Comparison of ENCODE assay signal across 20 cellular contexts in genomic region chr1:230992100-230992774, GRCh38. TPM values are rescaled to one million over a fixed set of nuclear protein-coding genes. Genes with fewer than 3 reads are reported as not detected.
DNase-seq lines count a peak whose midpoint lies in the region; ATAC-seq and TF ChIP-seq lines count a peak whose summit lies in the region.
"Had no signal": no experiment of that assay in that cellular context is flagged by ENCODE, and none has a peak within 500 bp of the region (broad histone marks: within the 10 kb centered on the region; RNA-seq: fewer than 3 reads in every experiment).

No MANE protein-coding gene starts in this region.

- no peaks in the 10 kb centered on the region for H3K9me3 ChIP-seq in lung (ENCODE audit: control insufficient read depth in 2 of 2, insufficient read depth in 1 of 2, low read length in 1 of 2)
- H3K9me3 ChIP-seq: breast epithelium, neutrophil, right atrium auricular region, testis had no signal

- H3K4me1 ChIP-seq in lung (ENCODE audit: control insufficient read depth in 2 of 2, insufficient read depth in 2 of 2, low read length in 2 of 2) = peaks cover 0 to 4% of the 10 kb centered on the region in 2 donors
- H3K4me1 ChIP-seq: breast epithelium, right atrium auricular region, testis had no signal

- peaks cover 11 to 20% of the 10 kb centered on the region in 2 donors for H3K36me3 ChIP-seq in lung (ENCODE audit: control insufficient read depth in 2 of 2, insufficient read depth in 2 of 2, low read length in 2 of 2)
- H3K36me3 ChIP-seq: breast epithelium had no signal

- ATAC-seq in lung (ENCODE audit: insufficient read depth, low FRiP score) = peak; percentile 78
- no peak for ATAC-seq in GM18517 (IDR thresholded peaks at IDR 0.05; ENCODE audit: unreplicated experiment)
- no peak for ATAC-seq in HG02642 (IDR thresholded peaks at IDR 0.05; ENCODE audit: poor library complexity, unreplicated experiment)
- ATAC-seq: activated T-helper 17 cell treated with anti-CD3 and anti-CD28 coated beads, Interleukin-2, amount 50 U/mL, for 72 hours; left colon had no signal

- DNase-seq in DMS153 (lab: John Stamatoyannopoulos, UW) (peak; percentile 93), NCI-H1092 (lab: John Stamatoyannopoulos, UW) (peak; percentile 16), SHP77 (lab: John Stamatoyannopoulos, UW) (peak; percentile 83), lung (ENCODE audit: low spot score) (peak; percentile 37), Ammon's horn (ENCODE audit: low spot score) (no peak), hepatic stellate cell (ENCODE audit: low spot score) (no peak)
- DNase-seq: activated CD4-positive, alpha-beta T cell treated with anti-CD3 and anti-CD28 coated beads for 48 hours; CD4-positive, alpha-beta T cell; KG1; left colon; MV-4-11; NCI-H2171 treated with DMSO at 0.1 percent for 48 hours; RPMI8226; testis had no signal

- peak overlapping the region in 1 of 2 donors; percentile 77 for H3K27ac ChIP-seq in lung (ENCODE audit: low read depth in 1 of 2, low read length in 1 of 2)
- H3K27ac ChIP-seq: breast epithelium, neutrophil, right atrium auricular region, testis had no signal

- no peaks in the 10 kb centered on the region for H3K27me3 ChIP-seq in lung (ENCODE audit: control insufficient read depth, insufficient read depth)
- H3K27me3 ChIP-seq: breast epithelium, neutrophil, right atrium auricular region, testis had no signal

- H3K4me3 ChIP-seq in lung = no peak overlapping the region
- H3K4me3 ChIP-seq: breast epithelium, right atrium auricular region, testis had no signal

- no peak for TF ChIP-seq CTCF in lung (IDR thresholded peaks at IDR 0.05; ENCODE audit: control extremely low read depth, extremely low read depth)

- WGBS in lung, 2 donors = 76 to 83% methylated on average over 7 of the region's 7 CpGs

RNA-seq across cellular contexts. Expression of gene ARV1, which starts 13.3 kb away (rescaled TPM):
- 10 to 100 TPM; 13.8 to 17.2 TPM for total RNA-seq in lung
- polyA plus RNA-seq in lung = 10 to 100 TPM; 17.2 to 60.3 TPM

RNA-seq across cellular contexts. Expression of gene TTC13, which starts 13.6 kb away (rescaled TPM):
- 10 to 100 TPM; 22.1 to 24.5 TPM for total RNA-seq in lung
- 10 to 100 TPM in 1 of 2 donors, 1 to 10 TPM in 1; 7.9 to 12.6 TPM for polyA plus RNA-seq in lung

RNA-seq across cellular contexts. Expression of gene FAM89A, which starts 47.8 kb away (rescaled TPM):
- total RNA-seq in lung = 10 to 100 TPM; 14.3 to 26.9 TPM
- 10 to 100 TPM; 19.5 to 27.1 TPM for polyA plus RNA-seq in lung

Comparison
In these comparisons a context has a peak if more than half of its experiments do, and no peak if none do; other contexts are left out.
1. DNase-seq: peak in DMS153 (single experiment), NCI-H1092 (single experiment), SHP77 (2 of 2) and lung (single experiment); none in Ammon's horn (single experiment) and hepatic stellate cell (single experiment).